Comparison of ENCODE assay signal across 26 cellular contexts in genomic region chr14:21248338-21248737, GRCh38. TPM values are rescaled to one million over a fixed set of nuclear protein-coding genes. Genes with fewer than 3 reads are reported as not detected.
A peak's percentile ranks its signal among the peaks of the same experiment; 100 is the strongest.
DNase-seq lines count a peak whose midpoint lies in the region; ATAC-seq and TF ChIP-seq lines count a peak whose summit lies in the region.
"Had no signal": no experiment of that assay in that cellular context is flagged by ENCODE, and none has a peak within 500 bp of the region (broad histone marks: within the 10 kb centered on the region; RNA-seq: fewer than 3 reads in every experiment).

No MANE protein-coding gene starts in this region.

- H3K4me3 Mint-ChIP-seq in dendritic cell treated with granulocyte-macrophage colony-stimulating factor and Interleukin-4, amounts not matched to agents 40 ng/mL and 50 ng/mL, for 4 days: no peak overlapping the region
- H3K4me3 Mint-ChIP-seq: CD14-positive monocyte had no signal

- no peak overlapping the region for H3K4me3 ChIP-seq in cardiac muscle cell
- H3K4me3 ChIP-seq in right cardiac atrium (ENCODE audit: low read length): no peak overlapping the region
- H3K4me3 ChIP-seq in PC-9: no peak overlapping the region
- H3K4me3 ChIP-seq: ovary, right atrium auricular region, stomach, upper lobe of right lung had no signal

- H3K36me3 ChIP-seq in cardiac muscle cell (peaks cover 38% of the 10 kb centered on the region), PC-9 (ENCODE audit: low read depth) (peaks cover 80% of the 10 kb centered on the region)
- H3K36me3 ChIP-seq: ovary had no signal

- H3K9me2 ChIP-seq in PC-9 (ENCODE audit: insufficient read depth): no peaks in the 10 kb centered on the region

- peaks cover 95% of the 10 kb centered on the region for H3K36me3 Mint-ChIP-seq in dendritic cell treated with granulocyte-macrophage colony-stimulating factor and Interleukin-4, amounts not matched to agents 40 ng/mL and 50 ng/mL, for 4 days (ENCODE audit: low read depth)

- intact Hi-C loops in right cardiac atrium (cut with DNase I): loop anchor here in 1 of 4 donors (10.0 kb wide), 1 partner anchor 136 kb away; the partner anchor contains the start of gene SUPT16H
- intact Hi-C loops in PC-9 (cut with micrococcal nuclease; ENCODE audit: unreplicated experiment): loop anchor here (10.0 kb wide), 1 partner anchor 126 kb away; no protein-coding TSS in a partner anchor
- intact Hi-C loops in dendritic cell treated with granulocyte-macrophage colony-stimulating factor and Interleukin-4, amounts not matched to agents 40 ng/mL and 50 ng/mL, for 4 days (cut with micrococcal nuclease): no loop called here

- H3K4me1 ChIP-seq in cardiac muscle cell (ENCODE audit: low read depth) (no peaks in the 10 kb centered on the region), right cardiac atrium (ENCODE audit: control insufficient read depth, insufficient read depth, low read length) (no peaks in the 10 kb centered on the region), PC-9 (replicated peaks; ENCODE audit: insufficient read depth) (peaks cover 10% of the 10 kb centered on the region; the same call in 1 of the 2 replicates)

- H3K27ac Mint-ChIP-seq in dendritic cell treated with granulocyte-macrophage colony-stimulating factor and Interleukin-4, amounts not matched to agents 40 ng/mL and 50 ng/mL, for 4 days: peak overlapping the region; percentile 52

- TF ChIP-seq CTCF in cardiac muscle cell (IDR thresholded peaks at IDR 0.05; ENCODE audit: low read depth, low read length) (no peak), PC-9 (conservative IDR thresholded peaks at IDR 0.05) (no peak)

- ATAC-seq in right cardiac atrium: no peak
- no peak for ATAC-seq in HG03280 (IDR thresholded peaks at IDR 0.05; ENCODE audit: unreplicated experiment)
- ATAC-seq: HCT116; left lobe of liver; naive thymus-derived CD8-positive, alpha-beta T cell; upper lobe of right lung had no signal

- POLR2A ChIA-PET in PC-9 (lab: Charles Lee; ENCODE audit: unreplicated experiment): interaction anchor here (0.6 kb wide), 1 partner anchor 147 kb away, joined by 4 read pairs; no protein-coding TSS in a partner anchor

- no peaks in the 10 kb centered on the region for H3K9me3 Mint-ChIP-seq in dendritic cell treated with granulocyte-macrophage colony-stimulating factor and Interleukin-4, amounts not matched to agents 40 ng/mL and 50 ng/mL, for 4 days
- H3K9me3 Mint-ChIP-seq: CD14-positive monocyte; naive thymus-derived CD8-positive, alpha-beta T cell had no signal

- H3K27me3 Mint-ChIP-seq in dendritic cell treated with granulocyte-macrophage colony-stimulating factor and Interleukin-4, amounts not matched to agents 40 ng/mL and 50 ng/mL, for 4 days: no peaks in the 10 kb centered on the region
- H3K27me3 Mint-ChIP-seq: naive thymus-derived CD8-positive, alpha-beta T cell had no signal

- H3K27ac ChIP-seq in cardiac muscle cell (peak overlapping the region; percentile 60), right cardiac atrium (ENCODE audit: low read length) (no peak overlapping the region), PC-9 (peak overlapping the region; percentile 16; the same call in 1 of the 2 replicates)
- H3K27ac ChIP-seq: ovary, right atrium auricular region, stomach, upper lobe of right lung had no signal

- peaks cover 100% of the 10 kb centered on the region for H3K79me2 ChIP-seq in PC-9 (ENCODE audit: low read depth)

- H3K9me3 ChIP-seq in cardiac muscle cell (ENCODE audit: low read depth): no peaks in the 10 kb centered on the region
- H3K9me3 ChIP-seq in right cardiac atrium (ENCODE audit: control insufficient read depth, low read length): no peaks in the 10 kb centered on the region
- H3K9me3 ChIP-seq in PC-9 (ENCODE audit: insufficient read depth, low read depth): no peaks in the 10 kb centered on the region
- H3K9me3 ChIP-seq: ovary, right atrium auricular region, stomach, upper lobe of right lung had no signal

- H4K20me1 ChIP-seq in PC-9 (ENCODE audit: insufficient read depth): peaks cover 100% of the 10 kb centered on the region

- H2AFZ ChIP-seq in PC-9: no peak overlapping the region

- 96% methylated on average over 1 of the region's 1 CpG for WGBS in right cardiac atrium

- peaks cover 54% of the 10 kb centered on the region for H3K4me1 Mint-ChIP-seq in dendritic cell treated with granulocyte-macrophage colony-stimulating factor and Interleukin-4, amounts not matched to agents 40 ng/mL and 50 ng/mL, for 4 days (ENCODE audit: low read depth)

- CTCF ChIA-PET in PC-9 (lab: Charles Lee): no interaction called here

- peaks cover 98% of the 10 kb centered on the region for H3F3A ChIP-seq in PC-9 (ENCODE audit: insufficient read depth, low read depth)

- H3K27me3 ChIP-seq in cardiac muscle cell (no peaks in the 10 kb centered on the region), right cardiac atrium (ENCODE audit: control insufficient read depth, insufficient read depth) (no peaks in the 10 kb centered on the region), PC-9 (ENCODE audit: insufficient read depth, low read depth) (no peaks in the 10 kb centered on the region)
- H3K27me3 ChIP-seq: ovary, right atrium auricular region, stomach, upper lobe of right lung had no signal

- no peak overlapping the region for H3K4me2 ChIP-seq in PC-9

- no peak for DNase-seq in cardiac muscle cell (ENCODE audit: low read depth in 1 of 2, low spot score in 1 of 2)
- no peak for DNase-seq in right cardiac atrium
- no peak for DNase-seq in PC-9
- no peak for DNase-seq in activated CD8-positive, alpha-beta memory T cell treated with anti-CD3 and anti-CD28 coated beads for 24 hours
- no peak for DNase-seq in NCI-H1694 (lab: John Stamatoyannopoulos, UW)
- DNase-seq: activated CD4-positive, alpha-beta T cell treated with anti-CD3 and anti-CD28 coated beads for 48 hours; activated naive CD4-positive, alpha-beta T cell; cerebellar nuclear complex; DMS153; foreskin fibroblast; GDM1; naive thymus-derived CD8-positive, alpha-beta T cell; NCI-H1694 treated with DMSO at 0.1 percent for 48 hours; ovary; stimulated activated CD4-positive, alpha-beta T cell treated with anti-CD3 and anti-CD28 coated beads, Interleukin-12 subunit alpha, Interleukin-12 subunit beta, amount 100 ng/mL, for 4 hours; stimulated activated CD4-positive, alpha-beta T cell treated with anti-CD3 and anti-CD28 coated beads, Interleukin-4, amount 100 ng/mL, for 4 hours; stomach; SW 1271; upper lobe of right lung had no signal

- no TSS peak for BruUV-seq in PC-9 (replicated peaks; lab: Mats Ljungman, UMichigan)

RNA-seq across cellular contexts. Expression of gene HNRNPC, which starts 20.9 kb away (rescaled TPM):
- total RNA-seq in cardiac muscle cell (564 and 928 TPM in 2 replicates), right cardiac atrium (100 to 1,000 TPM; 241 to 308 (median 289) TPM), PC-9 (2021) (486 and 550 TPM in 2 replicates)
- polyA plus RNA-seq in cardiac muscle cell (650 and 986 TPM in 2 replicates), right cardiac atrium (334 TPM)

RNA-seq across cellular contexts. Expression of gene RPGRIP1, which starts 31.5 kb away (rescaled TPM):
- total RNA-seq in cardiac muscle cell: 0.14 TPM in 1 of 2 replicates, not detected in the other
- 0.31 TPM in 1 of 2 replicates, not detected in the other for polyA plus RNA-seq in cardiac muscle cell
- total RNA-seq in right cardiac atrium: 1 to 10 TPM in 1 of 4 donors, under 1 TPM in 3; 0.20 to 1.0 (median 0.61) TPM
- polyA plus RNA-seq in right cardiac atrium: 0.27 TPM
- 0.75 and 2.1 TPM in 2 replicates for total RNA-seq in PC-9 (2021)
- total RNA-seq: naive thymus-derived CD8-positive, alpha-beta T cell had no signal
- polyA plus RNA-seq: AG04450 had no signal
